26 cellular contexts compared by ENCODE assay signal in genomic region chr12:4762773-4763172, GRCh38. TPM values are rescaled to one million over a fixed set of nuclear protein-coding genes. Genes with fewer than 3 reads are reported as not detected.
DNase-seq lines count a peak whose midpoint lies in the region; ATAC-seq and TF ChIP-seq lines count a peak whose summit lies in the region.
"Had no signal": no experiment of that assay in that cellular context is flagged by ENCODE, and none has a peak within 500 bp of the region (broad histone marks: within the 10 kb centered on the region; RNA-seq: fewer than 3 reads in every experiment).

No MANE protein-coding gene starts in this region.

- H3K36me3 Mint-ChIP-seq in nephron progenitor cell (ENCODE audit: low read depth): peaks cover 52% of the 10 kb centered on the region
- H3K36me3 Mint-ChIP-seq: CD14-positive monocyte; immature natural killer cell; natural killer cell treated with Interleukin-12 subunit alpha and Interleukin-12 subunit beta and Interleukin-15 and Interleukin-18, amount 100 ng/mL, for 72 hours had no signal

- no peaks in the 10 kb centered on the region for H3K36me3 ChIP-seq in SJCRH30

- peaks cover 15% of the 10 kb centered on the region; the same call in 1 of the 2 replicates for H3K27me3 ChIP-seq in SJCRH30

- peak overlapping the region; percentile 44 for H3K27ac Mint-ChIP-seq in nephron progenitor cell
- H3K27ac Mint-ChIP-seq: activated naive CD8-positive, alpha-beta T cell treated with anti-CD3 and anti-CD28 coated beads, Interleukin-2, amount 50 U/mL, for 24 hours; CD14-positive monocyte; immature natural killer cell; natural killer cell treated with Interleukin-12 subunit alpha and Interleukin-12 subunit beta and Interleukin-15 and Interleukin-18, amount 100 ng/mL, for 72 hours; stimulated activated naive B cell treated with anti-CD40 and anti-IgM and Interleukin-4, amounts not matched to agents 10 μg/mL and 1 μg/mL and 100 μg/mL, for 72 hours; T-helper 17 cell had no signal

- no peaks in the 10 kb centered on the region for H3K4me1 ChIP-seq in SJCRH30

- no peak for ATAC-seq in GM19035 (IDR thresholded peaks at IDR 0.05; ENCODE audit: unreplicated experiment)
- ATAC-seq: activated CD4-positive, CD25-positive, alpha-beta regulatory T cell treated with anti-CD3 and anti-CD28 coated beads, Interleukin-2, amount 50 U/mL, for 24 hours; activated naive CD8-positive, alpha-beta T cell treated with anti-CD3 and anti-CD28 coated beads, Interleukin-2, amount 50 U/mL, for 24 hours; activated T-cell treated with anti-CD3 and anti-CD28 coated beads, Interleukin-2, amount 50 U/mL, for 72 hours; stimulated activated naive B cell treated with anti-CD40 and anti-IgM and Interleukin-4, amounts not matched to agents 10 μg/mL and 1 μg/mL and 100 μg/mL, for 72 hours; T-helper 17 cell had no signal

- no peaks in the 10 kb centered on the region for H3K9me3 Mint-ChIP-seq in nephron progenitor cell
- H3K9me3 Mint-ChIP-seq: activated naive CD8-positive, alpha-beta T cell treated with anti-CD3 and anti-CD28 coated beads, Interleukin-2, amount 50 U/mL, for 24 hours; activated T-cell treated with anti-CD3 and anti-CD28 coated beads, Interleukin-2, amount 50 U/mL, for 72 hours; immature natural killer cell; natural killer cell treated with Interleukin-12 subunit alpha and Interleukin-12 subunit beta and Interleukin-15 and Interleukin-18, amount 100 ng/mL, for 72 hours had no signal

- H3K9me3 ChIP-seq in SJCRH30 (replicated peaks): no peaks in the 10 kb centered on the region
- H3K9me3 ChIP-seq: mucosa of descending colon, SK-N-SH had no signal

- no peak for TF ChIP-seq CTCF in nephron progenitor cell (IDR thresholded peaks at IDR 0.05)

- no peak overlapping the region for H3K4me3 Mint-ChIP-seq in nephron progenitor cell
- H3K4me3 Mint-ChIP-seq: activated naive CD8-positive, alpha-beta T cell treated with anti-CD3 and anti-CD28 coated beads, Interleukin-2, amount 50 U/mL, for 24 hours; activated T-cell treated with anti-CD3 and anti-CD28 coated beads, Interleukin-2, amount 50 U/mL, for 72 hours; immature natural killer cell; natural killer cell treated with Interleukin-12 subunit alpha and Interleukin-12 subunit beta and Interleukin-15 and Interleukin-18, amount 100 ng/mL, for 72 hours; stimulated activated naive B cell treated with anti-CD40 and anti-IgM and Interleukin-4, amounts not matched to agents 10 μg/mL and 1 μg/mL and 100 μg/mL, for 72 hours; T-helper 17 cell had no signal

- peak; percentile 17 for DNase-seq in NCI-H146 (lab: John Stamatoyannopoulos, UW)
- DNase-seq in NCI-H146 treated with DMSO at 0.1 percent for 48 hours (lab: John Stamatoyannopoulos, UW; ENCODE audit: unreplicated experiment): no peak
- peak; percentile 66 for DNase-seq in MV-4-11 (lab: John Stamatoyannopoulos, UW)
- DNase-seq in SJCRH30: peak in 1 of 2 experiments; percentile 18
- DNase-seq in nephron progenitor cell: no peak
- no peak for DNase-seq in GOT3 (lab: John Stamatoyannopoulos, UW)
- no peak for DNase-seq in cerebellum (ENCODE audit: low spot score)
- DNase-seq: activated CD4-positive, alpha-beta T cell treated with anti-CD3 and anti-CD28 coated beads, Interleukin-2, amount 50 U/mL, for 4 hours; activated naive CD8-positive, alpha-beta T cell treated with anti-CD3 and anti-CD28 coated beads, Interleukin-2, amount 50 U/mL, for 24 hours; activated T-cell treated with anti-CD3 and anti-CD28 coated beads, Interleukin-2, amount 50 U/mL, for 72 hours; effector CD8-positive, alpha-beta T cell; immature natural killer cell; KG1; MM.1S; stimulated activated naive B cell treated with anti-CD40 and anti-IgM and Interleukin-4, amounts not matched to agents 10 μg/mL and 1 μg/mL and 100 μg/mL, for 72 hours; T-helper 17 cell; trophoblast cell had no signal

- peak overlapping the region; percentile 19; the same call in 1 of the 2 replicates for H3K4me3 ChIP-seq in SJCRH30
- H3K4me3 ChIP-seq: coronary artery, mucosa of descending colon, skin epidermis had no signal

- no peak overlapping the region for H3K27ac ChIP-seq in SJCRH30
- H3K27ac ChIP-seq: coronary artery, skin epidermis had no signal

- H3K4me1 Mint-ChIP-seq in nephron progenitor cell: peaks cover 14% of the 10 kb centered on the region
- H3K4me1 Mint-ChIP-seq: activated naive CD8-positive, alpha-beta T cell treated with anti-CD3 and anti-CD28 coated beads, Interleukin-2, amount 50 U/mL, for 24 hours; stimulated activated naive B cell treated with anti-CD40 and anti-IgM and Interleukin-4, amounts not matched to agents 10 μg/mL and 1 μg/mL and 100 μg/mL, for 72 hours had no signal

- H3K27me3 Mint-ChIP-seq in nephron progenitor cell (ENCODE audit: low read depth, poor library complexity): peaks cover 7% of the 10 kb centered on the region

RNA-seq across cellular contexts. Expression of gene GALNT8, which starts 42.6 kb away (rescaled TPM):
- total RNA-seq in SJCRH30 (2014; rRNA removed; shearing (Covaris generic)): 0.10 TPM in 1 of 2 replicates, not detected in the other
- 26.1 TPM for total RNA-seq in cerebellum
- total RNA-seq: A172 had no signal

Comparison
In these comparisons a context has a peak if more than half of its experiments do, and no peak if none do; other contexts are left out.
1. DNase-seq: peak in NCI-H146 (single experiment) and MV-4-11 (single experiment); none in NCI-H146 treated with DMSO at 0.1 percent for 48 hours (single experiment), nephron progenitor cell (single experiment), GOT3 (single experiment) and cerebellum (single experiment).
2. RNA of gene GALNT8, which starts 42.6 kb away (total RNA-seq): 26.1 TPM in cerebellum (single experiment); 0.10 TPM in SJCRH30; every median in the first group is over 10 times any median in the second.